In the genomic region with DNA sequence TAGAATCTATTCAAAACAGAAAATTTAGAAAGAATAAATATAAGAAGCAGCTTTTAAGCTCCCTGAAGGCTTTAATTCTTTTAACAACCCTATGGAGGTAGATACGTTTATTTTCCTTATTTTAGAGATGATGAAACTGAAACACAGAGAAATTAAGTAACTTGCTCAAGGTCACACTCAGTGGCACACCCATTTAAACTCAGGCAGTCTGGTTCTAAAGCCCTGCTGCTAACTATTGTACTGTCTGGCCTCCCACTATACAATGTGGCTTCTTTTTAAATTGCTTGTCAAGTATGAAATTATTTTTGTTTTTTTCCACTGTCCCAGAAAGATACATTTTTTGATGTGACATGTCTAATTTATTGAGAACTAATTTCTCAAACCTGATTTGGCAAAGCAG, we compare ENCODE assay signal across 10 cellular contexts. TPM values are rescaled to one million over a fixed set of nuclear protein-coding genes. Genes with fewer than 3 reads are reported as not detected.
DNase-seq lines count a peak whose midpoint lies in the region; ATAC-seq and TF ChIP-seq lines count a peak whose summit lies in the region.
"Had no signal": no experiment of that assay in that cellular context is flagged by ENCODE, and none has a peak within 500 bp of the region (broad histone marks: within the 10 kb centered on the region; RNA-seq: fewer than 3 reads in every experiment).

No MANE protein-coding gene starts in this region.

- H3K9me3 Mint-ChIP-seq in activated T-helper 2 cell treated with anti-CD3 and anti-CD28 coated beads, Interferon-gamma antibody, Interleukin-2, Interleukin-4, amounts not matched to agents 10 μg/mL and 5 μg/mL and 100 μg/mL, durations not matched to agents 14 hours and 24 hours and 36 hours = no peaks in the 10 kb centered on the region

- H3K27me3 Mint-ChIP-seq in activated T-helper 2 cell treated with anti-CD3 and anti-CD28 coated beads, Interferon-gamma antibody, Interleukin-2, Interleukin-4, amounts not matched to agents 10 μg/mL and 5 μg/mL and 100 μg/mL, durations not matched to agents 14 hours and 24 hours and 36 hours (ENCODE audit: low read depth) = no peaks in the 10 kb centered on the region

- peaks cover 53% of the 10 kb centered on the region for H3K36me3 Mint-ChIP-seq in activated T-helper 2 cell treated with anti-CD3 and anti-CD28 coated beads, Interferon-gamma antibody, Interleukin-2, Interleukin-4, amounts not matched to agents 10 μg/mL and 5 μg/mL and 100 μg/mL, durations not matched to agents 14 hours and 24 hours and 36 hours (ENCODE audit: low read depth)

- H3K4me3 ChIP-seq in A673 (ENCODE audit: low read depth, low read length, poor library complexity, severe bottlenecking) (peak overlapping the region; percentile 92), HAP-1 (peak overlapping the region; percentile 92), lower lobe of right lung (peak overlapping the region; percentile 79), tibial artery (peak overlapping the region in 1 of 2 donors; percentile 97), H7 (ENCODE audit: insufficient read depth, low read depth, low read length) (no peak overlapping the region)

- no peak for TF ChIP-seq CTCF in A673 (conservative IDR thresholded peaks at IDR 0.05; ENCODE audit: low read depth, low read length)
- no peak for TF ChIP-seq CTCF in lower lobe of right lung (IDR thresholded peaks at IDR 0.05)
- no peak for TF ChIP-seq CTCF in tibial artery (IDR thresholded peaks at IDR 0.05)

- peak overlapping the region; percentile 75 for H3K27ac Mint-ChIP-seq in activated T-helper 2 cell treated with anti-CD3 and anti-CD28 coated beads, Interferon-gamma antibody, Interleukin-2, Interleukin-4, amounts not matched to agents 10 μg/mL and 5 μg/mL and 100 μg/mL, durations not matched to agents 14 hours and 24 hours and 36 hours

- peak overlapping the region; percentile 97 for H3K27ac ChIP-seq in A673 (ENCODE audit: low read depth, low read length, poor library complexity, severe bottlenecking)
- no peak overlapping the region for H3K27ac ChIP-seq in lower lobe of right lung
- no peak overlapping the region for H3K27ac ChIP-seq in tibial artery

- H3K9me3 ChIP-seq in A673 (ENCODE audit: low read depth, low read length, poor library complexity, severe bottlenecking) (no peaks in the 10 kb centered on the region), HAP-1 (no peaks in the 10 kb centered on the region), lower lobe of right lung (no peaks in the 10 kb centered on the region), tibial artery (no peaks in the 10 kb centered on the region)

- in situ Hi-C loops in HAP-1 (cut with MboI; ENCODE audit: low sequenced_read_pairs) = loop anchor here (25.0 kb wide), 1 partner anchor 1036 kb away; a partner anchor contains a TSS

- peaks cover 26% of the 10 kb centered on the region for H3K4me1 ChIP-seq in A673 (ENCODE audit: insufficient read depth, low read length, poor library complexity, severe bottlenecking)
- peaks cover 42% of the 10 kb centered on the region for H3K4me1 ChIP-seq in HAP-1
- H3K4me1 ChIP-seq in lower lobe of right lung = peaks cover 75% of the 10 kb centered on the region
- H3K4me1 ChIP-seq in tibial artery = peaks cover 0 to 78% (median 53%) of the 10 kb centered on the region in 4 donors

- peaks cover 51% of the 10 kb centered on the region for H3K4me1 Mint-ChIP-seq in activated T-helper 2 cell treated with anti-CD3 and anti-CD28 coated beads, Interferon-gamma antibody, Interleukin-2, Interleukin-4, amounts not matched to agents 10 μg/mL and 5 μg/mL and 100 μg/mL, durations not matched to agents 14 hours and 24 hours and 36 hours (ENCODE audit: low read depth)

- peak overlapping the region; percentile 81 for H3K4me3 Mint-ChIP-seq in activated T-helper 2 cell treated with anti-CD3 and anti-CD28 coated beads, Interferon-gamma antibody, Interleukin-2, Interleukin-4, amounts not matched to agents 10 μg/mL and 5 μg/mL and 100 μg/mL, durations not matched to agents 14 hours and 24 hours and 36 hours (ENCODE audit: low read depth)

- H3K27me3 ChIP-seq in A673 (replicated peaks; ENCODE audit: insufficient read depth, low read depth, low read length, poor library complexity) (no peaks in the 10 kb centered on the region), HAP-1 (ENCODE audit: low read depth) (no peaks in the 10 kb centered on the region), lower lobe of right lung (ENCODE audit: low read depth) (no peaks in the 10 kb centered on the region), tibial artery (no peaks in the 10 kb centered on the region), H7 (ENCODE audit: control insufficient read depth, insufficient read depth, low read length) (no peaks in the 10 kb centered on the region)

- CTCF ChIA-PET in A673 (lab: Charles Lee) = interaction anchor here (0.6 kb wide), 1 partner anchor 912 kb away, joined by 3 read pairs; no protein-coding TSS in a partner anchor

- H3K36me3 ChIP-seq in A673 (ENCODE audit: insufficient read depth, low read length, poor library complexity, severe bottlenecking) (no peaks in the 10 kb centered on the region), HAP-1 (replicated peaks) (peaks cover 10% of the 10 kb centered on the region; the same call in 1 of the 2 replicates), lower lobe of right lung (no peaks in the 10 kb centered on the region), tibial artery (no peaks in the 10 kb centered on the region), H7 (replicated peaks; ENCODE audit: control insufficient read depth, insufficient read depth, low read length) (no peaks in the 10 kb centered on the region)

- no TSS peak for BruUV-seq in A673 (replicated peaks; lab: Mats Ljungman, UMichigan)

- DNase-seq in A673 (ENCODE audit: low spot score) = no peak
- DNase-seq in HAP-1 (ENCODE audit: low spot score in 2 of 2) = no peak
- DNase-seq in activated T-helper 2 cell treated with anti-CD3 and anti-CD28 coated beads, Interferon-gamma antibody, Interleukin-2, Interleukin-4, amounts not matched to agents 10 μg/mL and 5 μg/mL and 100 μg/mL, durations not matched to agents 14 hours and 24 hours and 36 hours (ENCODE audit: low spot score) = no peak
- DNase-seq in lower lobe of right lung = no peak
- DNase-seq in putamen (ENCODE audit: low spot score) = no peak
- DNase-seq in tibial artery = no peak
- no peak for DNase-seq in sciatic nerve (ENCODE audit: low spot score)
- no peak for DNase-seq in H7

- intact Hi-C loops in A673 (cut with micrococcal nuclease; ENCODE audit: unreplicated experiment) = no loop called here
- intact Hi-C loops in activated T-helper 2 cell treated with anti-CD3 and anti-CD28 coated beads, Interferon-gamma antibody, Interleukin-2, Interleukin-4, amounts not matched to agents 10 μg/mL and 5 μg/mL and 100 μg/mL, durations not matched to agents 14 hours and 24 hours and 36 hours (cut with micrococcal nuclease) = loop anchor here (5.0 to 10.0 kb wide), 2 partner anchors 134 to 752 kb away; a partner anchor contains a TSS
- intact Hi-C loops in lower lobe of right lung (cut with DNase I) = no loop called here
- intact Hi-C loops in tibial artery (cut with DNase I; ENCODE audit: low total_unique reads) = no loop called here
- intact Hi-C loops in sciatic nerve (cut with DNase I) = no loop called here

- ATAC-seq in lower lobe of right lung = no peak
- ATAC-seq in sciatic nerve = no peak

- POLR2A ChIA-PET in A673 (lab: Charles Lee; ENCODE audit: low non-redundant PET) = interaction anchor here (0.6 to 0.7 kb wide), 2 partner anchors 10 to 1272 kb away, joined by 3 to 6 read pairs; no protein-coding TSS in a partner anchor

RNA-seq across cellular contexts. Expression of a gene that starts 55.7 kb away (rescaled TPM):
- total RNA-seq in A673 (2021) = not detected in 2 replicates
- total RNA-seq in activated T-helper 2 cell treated with anti-CD3 and anti-CD28 coated beads, Interferon-gamma antibody, Interleukin-2, Interleukin-4, amounts not matched to agents 10 μg/mL and 5 μg/mL and 100 μg/mL, durations not matched to agents 14 hours and 24 hours and 36 hours = not detected in 2 replicates
- total RNA-seq in lower lobe of right lung = not detected
- total RNA-seq in sciatic nerve = not detected
- not detected in 2 replicates for total RNA-seq in H7 (2014; rRNA removed; shearing (Covaris generic))
- total RNA-seq: cardiac septum, mesenteric fat pad had no signal
